ENCODE assay signal across 8 cellular contexts in genomic region chrX:40735318-40736169, GRCh38. TPM values are rescaled to one million over a fixed set of nuclear protein-coding genes. Genes with fewer than 3 reads are reported as not detected.
DNase-seq lines count a peak whose midpoint lies in the region; ATAC-seq and TF ChIP-seq lines count a peak whose summit lies in the region.

Gene MED14, minus strand, starts transcription at chrX:40735542. Its CDS starts 130 bp downstream, at chrX:40735412.

- H3K9me1 ChIP-seq in IMR-90 (ENCODE audit: insufficient read depth, low read length), result no peaks in the 10 kb centered on the region

- H3K4me1 ChIP-seq in IMR-90 (ENCODE audit: control insufficient read depth, insufficient read depth, low read length) (peaks cover 4% of the 10 kb centered on the region; the same call in 1 of the 2 replicates), OCI-LY7 (ENCODE audit: insufficient read depth, low read length, poor library complexity, severe bottlenecking) (peaks cover 19% of the 10 kb centered on the region), mucosa of descending colon (ENCODE audit: low read depth) (peaks cover 20% of the 10 kb centered on the region)

- peak within 1 kb of the TSS; percentile 8 for H2AK9ac ChIP-seq in IMR-90 (replicated peaks; ENCODE audit: low read depth, low read length, poor library complexity)

- peak within 1 kb of the TSS; percentile 79 for H3K4ac ChIP-seq in IMR-90 (ENCODE audit: low read depth, low read length)

- 0 out of 3 replicates have a peak within 1 kb of the TSS, but pooled peaks have one; percentile 9 for H2BK15ac ChIP-seq in IMR-90 (ENCODE audit: low read depth, low read length)

- H3K14ac ChIP-seq in IMR-90 (replicated peaks; ENCODE audit: low read depth, low read length), result peak within 1 kb of the TSS; percentile 87

- intact Hi-C loops in IMR-90 (cut with micrococcal nuclease), result loop anchor here (1.0 to 10.0 kb wide), 4 partner anchors 59 to 352 kb away; partner anchors contain the start of gene USP9X
- intact Hi-C loops in OCI-LY7 (cut with micrococcal nuclease; ENCODE audit: unreplicated experiment), result loop anchor here (2.0 to 10.0 kb wide), 3 partner anchors 89 to 599 kb away; partner anchors contain the start of genes CXorf38, DDX3X and USP9X
- intact Hi-C loops in mucosa of descending colon (cut with DNase I, micrococcal nuclease), result no loop called here

- H3K18ac ChIP-seq in IMR-90 (ENCODE audit: low read depth, low read length), result peak within 1 kb of the TSS; percentile 84

- ATAC-seq in GM21528 (IDR thresholded peaks at IDR 0.05; ENCODE audit: low FRiP score, unreplicated experiment) (peak; percentile 92), IMR-90 (ENCODE audit: low read depth) (peak; percentile 94), mucosa of descending colon (peak; percentile 97)

- H4K5ac ChIP-seq in IMR-90 (ENCODE audit: low read depth, low read length), result peak within 1 kb of the TSS; percentile 69

- H3K27ac ChIP-seq in IMR-90 (ENCODE audit: insufficient read depth, low read length) (peak within 1 kb of the TSS; percentile 98), OCI-LY7 (ENCODE audit: low read depth, low read length, poor library complexity, severe bottlenecking) (peak within 1 kb of the TSS; percentile 85)

- peak within 1 kb of the TSS; percentile 96 for H3K56ac ChIP-seq in IMR-90 (ENCODE audit: extremely low read depth, insufficient read depth, low read length)

- H4K91ac ChIP-seq in IMR-90 (ENCODE audit: insufficient read depth, low read depth, low read length), result peak within 1 kb of the TSS; percentile 89

- H2BK5ac ChIP-seq in IMR-90 (ENCODE audit: low read depth, low read length, poor library complexity, severe bottlenecking), result peak within 1 kb of the TSS; percentile 93

- peak; percentile 88 for TF ChIP-seq POLR2A in IMR-90 (IDR thresholded peaks at IDR 0.05; ENCODE audit: low read depth, low read length)

- in situ Hi-C loops in IMR-90 (cut with MboI; ENCODE audit: low sequenced_read_pairs), result loop anchor here (10.0 kb wide), 1 partner anchor 61 kb away; no protein-coding TSS in a partner anchor

- peak within 1 kb of the TSS; percentile 96 for H3K9ac ChIP-seq in IMR-90 (ENCODE audit: low read depth, low read length)

- POLR2A ChIA-PET in IMR-90 (lab: Charles Lee; ENCODE audit: unreplicated experiment), result interaction anchor here (0.7 kb wide), 1 partner anchor 27 kb away, joined by 3 read pairs; no protein-coding TSS in a partner anchor
- POLR2A ChIA-PET in OCI-LY7 (lab: Charles Lee), result interaction anchor here (1.0 to 1.4 kb wide), 3 partner anchors 14 to 89 kb away, joined by 3 to 4 read pairs (median 3); no protein-coding TSS in a partner anchor

- TF ChIP-seq RAD21 in IMR-90 (IDR thresholded peaks at IDR 0.05; ENCODE audit: low read length), result no peak; the same call in 1 of the 2 replicates

- peaks cover 6% of the 10 kb centered on the region; the same call in 1 of the 2 replicates for H4K20me1 ChIP-seq in IMR-90 (ENCODE audit: insufficient read depth, low read length)
- H4K20me1 ChIP-seq in OCI-LY7 (ENCODE audit: insufficient read depth, low read length), result peaks cover 12% of the 10 kb centered on the region; the same call in 1 of the 2 replicates

- H3K9me2 ChIP-seq in OCI-LY7 (ENCODE audit: insufficient read depth, low read length), result no peaks in the 10 kb centered on the region

- BruUV-seq in IMR-90 (replicated peaks; lab: Mats Ljungman, UMichigan) (no TSS peak), OCI-LY7 (replicated peaks; lab: Mats Ljungman, UMichigan) (no TSS peak)

- H3K79me1 ChIP-seq in IMR-90 (ENCODE audit: low read depth in 1 of 2, low read length in 2 of 2), result no peaks in the 10 kb centered on the region; a peak in 1 of 4 replicates

- 3% methylated on average over 36 of the region's 88 CpGs; no CpG with 5 or more reads in 1 of the 2 experiments for WGBS in IMR-90 (ENCODE audit: extremely low coverage in 2 of 2, insufficient read length in 1 of 2), 2 experiments

- peaks cover 43% of the 10 kb centered on the region for H3K79me2 ChIP-seq in OCI-LY7 (ENCODE audit: insufficient read depth, low read depth, low read length)

- H3K4me3 ChIP-seq in IMR-90 (ENCODE audit: insufficient read depth, low read depth, low read length) (peak within 1 kb of the TSS; percentile 88), OCI-LY7 (ENCODE audit: low read depth, low read length, poor library complexity, severe bottlenecking) (peak within 1 kb of the TSS; percentile 87), mucosa of descending colon (peak within 1 kb of the TSS; percentile 57)

- DNase-seq in DMS153 (lab: John Stamatoyannopoulos, UW) (peak; percentile 71), IMR-90 (peak; percentile 83), OCI-LY7 (ENCODE audit: low spot score) (peak; percentile 89), activated T-cell treated with anti-CD3 and anti-CD28 coated beads for 24 hours (ENCODE audit: low read depth) (peak; percentile 80), epidermal melanocyte (ENCODE audit: insufficient read length, low spot score) (peak; percentile 21), mucosa of descending colon (peak; percentile 88 to 95 (median 91))
- peak; percentile 93 for DNase-seq in stimulated activated CD8-positive, alpha-beta memory T cell treated with anti-CD3 and anti-CD28 coated beads, Interleukin-4, amount 100 ng/mL, for 24 hours (ENCODE audit: low read depth)

- TF ChIP-seq CTCF in IMR-90 (conservative IDR thresholded peaks at IDR 0.05; ENCODE audit: low read depth, low read length) (peak; percentile 48), OCI-LY7 (conservative IDR thresholded peaks at IDR 0.05; ENCODE audit: low read length) (peak; percentile 52), mucosa of descending colon (IDR thresholded peaks at IDR 0.05) (peak; percentile 33)

- dilution Hi-C loops in IMR-90 (cut with HindIII; ENCODE audit: low sequenced_read_pairs, unreplicated experiment), result no loop called here

- H3K9me3 ChIP-seq in IMR-90 (ENCODE audit: control insufficient read depth, insufficient read depth, low read length), result no peaks in the 10 kb centered on the region
- H3K9me3 ChIP-seq in OCI-LY7 (ENCODE audit: low read length), result no peaks in the 10 kb centered on the region
- no peaks in the 10 kb centered on the region for H3K9me3 ChIP-seq in mucosa of descending colon

- peaks cover 6% of the 10 kb centered on the region for H3K27me3 ChIP-seq in IMR-90 (ENCODE audit: control insufficient read depth, insufficient read depth, low read length)

- H3K4me2 ChIP-seq in IMR-90 (ENCODE audit: low read depth, low read length) (peak within 1 kb of the TSS; percentile 96), OCI-LY7 (ENCODE audit: low read length) (peak within 1 kb of the TSS; percentile 89)

- H2AK5ac ChIP-seq in IMR-90 (ENCODE audit: low read depth, low read length), result 0 out of 2 replicates have a peak within 1 kb of the TSS, but pooled peaks have one; percentile 21

- H2BK120ac ChIP-seq in IMR-90 (ENCODE audit: low read depth, low read length), result peak within 1 kb of the TSS; percentile 79

- CTCF ChIA-PET in IMR-90 (lab: Yijun Ruan, JAX) (no interaction called here), OCI-LY7 (lab: Charles Lee; ENCODE audit: unreplicated experiment) (no interaction called here)

- no peak within 1 kb of the TSS for H2BK20ac ChIP-seq in IMR-90 (ENCODE audit: low read depth, low read length)

- H3K36me3 ChIP-seq in IMR-90 (ENCODE audit: control insufficient read depth, insufficient read depth, low read length), result no peaks in the 10 kb centered on the region
- peaks cover 4% of the 10 kb centered on the region for H3K36me3 ChIP-seq in OCI-LY7 (ENCODE audit: insufficient read depth, low read length)
- no peaks in the 10 kb centered on the region for H3K36me3 ChIP-seq in mucosa of descending colon (ENCODE audit: low read depth)

- peak within 1 kb of the TSS; percentile 88 to 89 for H4K8ac ChIP-seq in IMR-90 (ENCODE audit: low read depth in 2 of 2, low read length in 2 of 2)

- peak within 1 kb of the TSS; percentile 97 for H2AFZ ChIP-seq in IMR-90 (replicated peaks; ENCODE audit: low read length, poor library complexity)
- peak within 1 kb of the TSS; percentile 91 for H2AFZ ChIP-seq in OCI-LY7 (ENCODE audit: low read length)

- H3K23ac ChIP-seq in IMR-90 (ENCODE audit: low read depth, low read length), result peak within 1 kb of the TSS; percentile 79

TF ChIP-seq in IMR-90, 13 proteins besides CTCF, POLR2A, EP300 and RAD21:
- TF ChIP-seq BHLHE40 (IDR thresholded peaks at IDR 0.05; ENCODE audit: low read depth, low read length) (0 out of 2 replicates have a peak, but pooled peaks have one; percentile 6), MAZ (IDR thresholded peaks at IDR 0.05; ENCODE audit: borderline replicate concordance, low read depth, low read length) (peak; percentile 84; the same call in 1 of the 2 replicates), MXI1 (IDR thresholded peaks at IDR 0.05; ENCODE audit: borderline replicate concordance, low read depth, low read length) (peak; percentile 30; the same call in 1 of the 2 replicates), CEBPB (IDR thresholded peaks at IDR 0.05; ENCODE audit: low read depth, low read length) (no peak)
TF ChIP-seq in IMR-90: peak in this region for 3.

RNA-seq across cellular contexts. Expression of gene MED14, which starts in this region (rescaled TPM):
- 16.4 and 17.6 TPM in 2 replicates for total RNA-seq in IMR-90 (2012; rRNA removed)
- 25.9 and 28.0 TPM in 2 replicates for polyA plus RNA-seq in IMR-90 (2012; rRNA removed)
- polyA plus RNA-seq in IMR-90 (2012; cell fraction: cytosol; rRNA removed), result 10.8 and 19.7 TPM in 2 replicates
- polyA plus RNA-seq in IMR-90 (2012; cell fraction: nucleus; rRNA removed; ENCODE audit: low replicate concordance), result 20.7 and 64.4 TPM in 2 replicates
- 28.1 and 39.4 TPM in 2 replicates for total RNA-seq in OCI-LY7 (2014; rRNA removed; shearing (Covaris generic))
- total RNA-seq in OCI-LY7 (2022), result 57.0 and 73.8 TPM in 2 replicates
- 10 to 100 TPM; 49.2 to 71.8 (median 57.1) TPM for total RNA-seq in mucosa of descending colon

Comparison
In these comparisons a context has a peak if more than half of its experiments do, and no peak if none do; other contexts are left out.
1. Peak in every context shown above with its lines: DNase-seq, ATAC-seq, H3K4me3 ChIP-seq and H3K27ac ChIP-seq.
2. DNase-seq: peak in every context shown above with its lines; median percentile 93 in stimulated activated CD8-positive, alpha-beta memory T cell treated with anti-CD3 and anti-CD28 coated beads, Interleukin-4, amount 100 ng/mL, for 24 hours; 91 in mucosa of descending colon; 89 in OCI-LY7; 83 in IMR-90; 80 in activated T-cell treated with anti-CD3 and anti-CD28 coated beads for 24 hours; 71 in DMS153; 21 in epidermal melanocyte.
3. intact Hi-C loops: an anchor here in IMR-90 (1.0 to 10.0 kb wide) and OCI-LY7 (2.0 to 10.0 kb wide); none called in mucosa of descending colon.